Comparison of ENCODE assay signal across 16 cellular contexts in the genomic region with DNA sequence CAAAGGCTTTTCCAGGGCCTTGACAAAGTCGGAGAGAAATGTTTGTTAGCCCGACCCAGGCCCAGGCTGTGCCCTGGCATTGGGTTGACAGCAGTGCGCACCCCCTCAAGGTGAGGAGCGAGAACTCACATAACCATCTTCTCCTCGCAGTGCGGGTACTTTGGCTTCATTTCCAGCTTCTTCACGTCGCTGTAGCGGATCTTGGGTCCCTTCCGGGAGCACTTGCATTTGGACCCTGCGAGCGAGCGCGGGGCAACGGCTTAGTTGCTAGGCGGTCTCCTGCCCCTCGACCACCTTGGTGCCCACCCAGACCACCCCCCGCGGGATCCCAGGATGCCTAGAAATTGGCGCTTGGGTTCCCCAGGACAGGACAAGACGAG. TPM values are rescaled to one million over a fixed set of nuclear protein-coding genes. Genes with fewer than 3 reads are reported as not detected.
DNase-seq lines count a peak whose midpoint lies in the region; ATAC-seq, FAIRE-seq and TF ChIP-seq lines count a peak whose summit lies in the region.
"Had no signal": no experiment of that assay in that cellular context is flagged by ENCODE, and none has a peak within 500 bp of the region (broad histone marks: within the 10 kb centered on the region; RNA-seq: fewer than 3 reads in every experiment).

No MANE protein-coding gene starts in this region.

- H3K4me1 Mint-ChIP-seq in activated CD4-positive, alpha-beta T cell treated with anti-CD3 and anti-CD28 coated beads, Interleukin-2, amount 10 ng/mL, durations not matched to agents 7 days and 5 days = peaks cover 2% of the 10 kb centered on the region

- intact Hi-C loops in mammary epithelial cell (cut with micrococcal nuclease) = no loop called here

- H4K20me1 ChIP-seq in mammary epithelial cell (ENCODE audit: insufficient read depth, low read length) = no peaks in the 10 kb centered on the region
- no peaks in the 10 kb centered on the region for H4K20me1 ChIP-seq in keratinocyte (ENCODE audit: control insufficient read depth, extremely low read depth, insufficient read depth, low read length)

- no peak overlapping the region for H3K4me3 Mint-ChIP-seq in activated CD4-positive, alpha-beta T cell treated with anti-CD3 and anti-CD28 coated beads, Interleukin-2, amount 10 ng/mL, durations not matched to agents 7 days and 5 days

- H3K9ac ChIP-seq in ES-I3 (ENCODE audit: low read depth, low read length) = peak overlapping the region; percentile 79; the same call in 1 of the 2 replicates
- no peak overlapping the region for H3K9ac ChIP-seq in mammary epithelial cell (ENCODE audit: insufficient read depth, low read length)
- no peak overlapping the region for H3K9ac ChIP-seq in keratinocyte (ENCODE audit: control insufficient read depth, extremely low read depth, insufficient read depth, low read length)
- H3K9ac ChIP-seq in skeletal muscle satellite cell (ENCODE audit: low read depth, low read length) = no peak overlapping the region

- in situ Hi-C loops in mammary epithelial cell (cut with MboI; ENCODE audit: low sequenced_read_pairs in 2 of 2) = no loop called here

- no peak for DNase-seq in mammary epithelial cell
- no peak for DNase-seq in keratinocyte (ENCODE audit: low read depth, low spot score)
- no peak for DNase-seq in NCI-H128 (lab: John Stamatoyannopoulos, UW; ENCODE audit: unreplicated experiment)
- DNase-seq in effector CD8-positive, alpha-beta T cell (lab: John Stamatoyannopoulos, UW) = no peak
- DNase-seq in activated CD4-positive, alpha-beta T cell treated with anti-CD3 and anti-CD28 coated beads, Interleukin-2, amount 10 ng/mL, durations not matched to agents 7 days and 5 days = no peak
- DNase-seq: activated CD4-positive, alpha-beta T cell treated with anti-CD3 and anti-CD28 coated beads, Interleukin-2, amount 50 U/mL, for 1 hour; activated effector memory CD4-positive, alpha-beta T cell treated with anti-CD3 and anti-CD28 coated beads, Interleukin-2, amount 50 U/mL, for 16 hours; GDM1; sigmoid colon had no signal

- H2AFZ ChIP-seq in mammary epithelial cell (ENCODE audit: low read depth, low read length) = peak overlapping the region; percentile 79
- peak overlapping the region; percentile 67 for H2AFZ ChIP-seq in keratinocyte (ENCODE audit: control insufficient read depth, low read length)

- H3K4me3 ChIP-seq in mammary epithelial cell (replicated peaks in 1 of 3; ENCODE audit: insufficient read depth in 1 of 3, low read depth in 2 of 3, low read length in 3 of 3) = peak overlapping the region in 2 of 3 experiments; percentile 42 to 49
- peak overlapping the region; percentile 23 to 54 (median 49) for H3K4me3 ChIP-seq in keratinocyte (ENCODE audit: control insufficient read depth in 2 of 3, extremely low read depth in 1 of 3, insufficient read depth in 2 of 3, low read depth in 1 of 3, low read length in 3 of 3)
- H3K4me3 ChIP-seq in skeletal muscle satellite cell (ENCODE audit: low read length) = no peak overlapping the region

- peaks cover 52% of the 10 kb centered on the region for H3K27me3 Mint-ChIP-seq in activated CD4-positive, alpha-beta T cell treated with anti-CD3 and anti-CD28 coated beads, Interleukin-2, amount 10 ng/mL, durations not matched to agents 7 days and 5 days

- H3K27ac ChIP-seq in mammary epithelial cell (ENCODE audit: insufficient read depth, low read depth, low read length) (no peak overlapping the region), keratinocyte (ENCODE audit: control insufficient read depth, insufficient read depth, low read length) (no peak overlapping the region)
- H3K27ac ChIP-seq: C4-2B, gastroesophageal sphincter, sigmoid colon had no signal

- dilution Hi-C loops in mammary epithelial cell (cut with HindIII; ENCODE audit: low sequenced_read_pairs) (no loop called here), keratinocyte (cut with MboI; ENCODE audit: extremely low pct_ligation_motif_present, low sequenced_read_pairs) (loop anchor here (25.0 kb wide), 1 partner anchor 159 kb away; no protein-coding TSS in a partner anchor)

- 10% methylated on average over 18 of the region's 21 CpGs for WGBS in mammary epithelial cell (ENCODE audit: low coverage, missing lambda C conversion rate)

- no peaks in the 10 kb centered on the region for H3K9me1 ChIP-seq in keratinocyte (ENCODE audit: control insufficient read depth, extremely low read depth, insufficient read depth, low read length)

- FAIRE-seq in keratinocyte (lab: Jason Lieb, UNC) = no peak

- CTCF ChIA-PET in mammary epithelial cell (lab: Charles Lee; ENCODE audit: low non-redundant PET) = interaction anchor here (0.6 to 0.7 kb wide), 3 partner anchors 9 to 360 kb away, joined by 4 read pairs; no protein-coding TSS in a partner anchor
- CTCF ChIA-PET in activated CD4-positive, alpha-beta T cell treated with anti-CD3 and anti-CD28 coated beads, Interleukin-2, amount 10 ng/mL, durations not matched to agents 7 days and 5 days (lab: Charles Lee) = no interaction called here

- TF ChIP-seq CTCF in mammary epithelial cell (conservative IDR thresholded peaks at IDR 0.05 in 1 of 2, IDR thresholded peaks at IDR 0.05 in 1 of 2; ENCODE audit: extremely low read depth in 1 of 2, insufficient read depth in 1 of 2, low read depth in 1 of 2, low read length in 2 of 2) (no peak), keratinocyte (optimal IDR thresholded peaks at IDR 0.05 in 1 of 3, IDR thresholded peaks at IDR 0.05 in 1 of 3, conservative IDR thresholded peaks at IDR 0.05 in 1 of 3; ENCODE audit: extremely low read depth in 1 of 3, insufficient read depth in 2 of 3, low read length in 3 of 3) (no peak)

- H3K4me1 ChIP-seq in ES-I3 (ENCODE audit: insufficient read depth, low read length) (peaks cover 25% of the 10 kb centered on the region), mammary epithelial cell (ENCODE audit: insufficient read depth, low read length) (peaks cover 14% of the 10 kb centered on the region), keratinocyte (ENCODE audit: control insufficient read depth, extremely low read depth, insufficient read depth, low read length) (peaks cover 28% of the 10 kb centered on the region), skeletal muscle satellite cell (ENCODE audit: control insufficient read depth, insufficient read depth, low read length) (no peaks in the 10 kb centered on the region)

- H3K9me3 Mint-ChIP-seq in activated CD4-positive, alpha-beta T cell treated with anti-CD3 and anti-CD28 coated beads, Interleukin-2, amount 10 ng/mL, durations not matched to agents 7 days and 5 days = no peaks in the 10 kb centered on the region

- H3K4me2 ChIP-seq in mammary epithelial cell (ENCODE audit: insufficient read depth, low read depth, low read length) = peak overlapping the region; percentile 96
- H3K4me2 ChIP-seq in keratinocyte (ENCODE audit: control insufficient read depth, extremely low read depth, insufficient read depth, low read depth, low read length) = peak overlapping the region; percentile 77
- peak overlapping the region; percentile 54 for H3K4me2 ChIP-seq in skeletal muscle satellite cell (ENCODE audit: low read length)

- H3K36me3 ChIP-seq in ES-I3 (ENCODE audit: insufficient read depth, low read length) (no peaks in the 10 kb centered on the region), mammary epithelial cell (ENCODE audit: insufficient read depth, low read length) (no peaks in the 10 kb centered on the region), keratinocyte (ENCODE audit: control insufficient read depth in 2 of 2, extremely low read depth in 1 of 2, insufficient read depth in 2 of 2, low read length in 2 of 2) (no peaks in the 10 kb centered on the region), skeletal muscle satellite cell (ENCODE audit: insufficient read depth, low read length) (no peaks in the 10 kb centered on the region)
- H3K36me3 ChIP-seq: gastroesophageal sphincter, sigmoid colon had no signal

- POLR2A ChIA-PET in activated CD4-positive, alpha-beta T cell treated with anti-CD3 and anti-CD28 coated beads, Interleukin-2, amount 10 ng/mL, durations not matched to agents 7 days and 5 days (lab: Charles Lee) = no interaction called here

- ATAC-seq in GM18517 (IDR thresholded peaks at IDR 0.05; ENCODE audit: unreplicated experiment) = no peak

- no peaks in the 10 kb centered on the region for H3K36me3 Mint-ChIP-seq in activated CD4-positive, alpha-beta T cell treated with anti-CD3 and anti-CD28 coated beads, Interleukin-2, amount 10 ng/mL, durations not matched to agents 7 days and 5 days (ENCODE audit: low read depth)

- H3K27me3 ChIP-seq in mammary epithelial cell (ENCODE audit: insufficient read depth, low read length) (no peaks in the 10 kb centered on the region), keratinocyte (ENCODE audit: control insufficient read depth, extremely low read depth, insufficient read depth, low read length) (peaks cover 26% of the 10 kb centered on the region), skeletal muscle satellite cell (ENCODE audit: control insufficient read depth, insufficient read depth, low read length) (peaks cover 85% of the 10 kb centered on the region)

- no TSS peak for BruUV-seq in mammary epithelial cell (replicated peaks; lab: Mats Ljungman, UMichigan)

- no peak overlapping the region for H3K27ac Mint-ChIP-seq in activated CD4-positive, alpha-beta T cell treated with anti-CD3 and anti-CD28 coated beads, Interleukin-2, amount 10 ng/mL, durations not matched to agents 7 days and 5 days

- H3K79me2 ChIP-seq in mammary epithelial cell (ENCODE audit: insufficient read depth, low read length) (no peaks in the 10 kb centered on the region), keratinocyte (ENCODE audit: control insufficient read depth, insufficient read depth, low read length) (no peaks in the 10 kb centered on the region)

- H3K9me3 ChIP-seq in ES-I3 (ENCODE audit: control insufficient read depth, insufficient read depth, low read length) (no peaks in the 10 kb centered on the region), mammary epithelial cell (replicated peaks; ENCODE audit: insufficient read depth, low read length) (peaks cover 13% of the 10 kb centered on the region), keratinocyte (ENCODE audit: control insufficient read depth, low read depth, low read length) (peaks cover 4% of the 10 kb centered on the region), skeletal muscle satellite cell (replicated peaks; ENCODE audit: low read length) (no peaks in the 10 kb centered on the region)
- H3K9me3 ChIP-seq: gastroesophageal sphincter, sigmoid colon had no signal

RNA-seq across cellular contexts. Expression of a gene that starts 0.5 kb away (rescaled TPM):
- 100 to 1,000 TPM in 1 of 2 donors, 1 to 10 TPM in 1; 7.2 to 145 TPM for total RNA-seq in mammary epithelial cell
- polyA plus RNA-seq in mammary epithelial cell (0.85 TPM), keratinocyte (14.0 to 613 TPM (median 124 TPM) in 3 replicates)
- polyA minus RNA-seq in mammary epithelial cell (not detected), keratinocyte (3.3 to 151 TPM (median 22.5 TPM) in 3 replicates)
- 62.7 TPM for polyA plus RNA-seq in keratinocyte (2011; ENCODE audit: low read depth)
- 187 and 211 TPM in 2 replicates for polyA plus RNA-seq in keratinocyte (2011; cell fraction: cytosol; rRNA removed)
- polyA plus RNA-seq in keratinocyte (2011; cell fraction: nucleus; rRNA removed) = 167 and 274 TPM in 2 replicates
- 17.6 and 308 TPM in 2 replicates for polyA plus RNA-seq in keratinocyte (2012; ENCODE audit: low replicate concordance)
- 101 TPM for polyA minus RNA-seq in keratinocyte (2011; cell fraction: cytosol; rRNA and poly(A)+ RNA removed)
- 56.7 and 94.6 TPM in 2 replicates for polyA minus RNA-seq in keratinocyte (2011; cell fraction: nucleus; rRNA and poly(A)+ RNA removed)
- not detected in 2 replicates for total RNA-seq in skeletal muscle satellite cell (2012; rRNA removed)
- total RNA-seq in activated CD4-positive, alpha-beta T cell treated with anti-CD3 and anti-CD28 coated beads, Interleukin-2, amount 10 ng/mL, durations not matched to agents 7 days and 5 days = not detected
- total RNA-seq: T-helper 1 cell treated with Interleukin-12 subunit alpha and Interleukin-12 subunit beta and Interleukin-4 antibody, amounts not matched to agents 30 ng/mL and 1 ng/mL, for 36 hours had no signal

RNA-seq across cellular contexts. Expression of a gene that starts 42.5 kb away (rescaled TPM):
- total RNA-seq in mammary epithelial cell = not detected
- not detected for polyA plus RNA-seq in mammary epithelial cell
- not detected for polyA minus RNA-seq in mammary epithelial cell
- not detected in 3 replicates for polyA plus RNA-seq in keratinocyte
- polyA plus RNA-seq in keratinocyte (2011; ENCODE audit: low read depth) = not detected
- not detected in 2 replicates for polyA plus RNA-seq in keratinocyte (2011; cell fraction: cytosol; rRNA removed)
- polyA plus RNA-seq in keratinocyte (2011; cell fraction: nucleus; rRNA removed) = not detected in 2 replicates
- polyA plus RNA-seq in keratinocyte (2012; ENCODE audit: low replicate concordance) = not detected in 2 replicates
- polyA minus RNA-seq in keratinocyte = not detected in 3 replicates
- not detected for polyA minus RNA-seq in keratinocyte (2011; cell fraction: cytosol; rRNA and poly(A)+ RNA removed)
- not detected in 2 replicates for polyA minus RNA-seq in keratinocyte (2011; cell fraction: nucleus; rRNA and poly(A)+ RNA removed)
- total RNA-seq in skeletal muscle satellite cell (2012; rRNA removed) = not detected in 2 replicates
- total RNA-seq in activated CD4-positive, alpha-beta T cell treated with anti-CD3 and anti-CD28 coated beads, Interleukin-2, amount 10 ng/mL, durations not matched to agents 7 days and 5 days = not detected
- total RNA-seq: gastroesophageal sphincter; mucosa of gallbladder; sigmoid colon; T-helper 1 cell treated with Interleukin-12 subunit alpha and Interleukin-12 subunit beta and Interleukin-4 antibody, amounts not matched to agents 30 ng/mL and 1 ng/mL, for 36 hours had no signal
- polyA plus RNA-seq: sigmoid colon had no signal

Comparison
In these comparisons a context has a peak if more than half of its experiments do, and no peak if none do; other contexts are left out.
1. RNA of a gene that starts 0.5 kb away (total RNA-seq): 7.2 to 145 TPM in mammary epithelial cell; not detected in activated CD4-positive, alpha-beta T cell treated with anti-CD3 and anti-CD28 coated beads, Interleukin-2, amount 10 ng/mL, durations not matched to agents 7 days and 5 days; every median in the first group is over 4 times any median in the second.
2. Peak in every context shown above with its lines, with median percentiles within 50 percentile points of each other: H3K4me2 ChIP-seq.